Comparison of ENCODE assay signal across 16 cellular contexts in the genomic region with DNA sequence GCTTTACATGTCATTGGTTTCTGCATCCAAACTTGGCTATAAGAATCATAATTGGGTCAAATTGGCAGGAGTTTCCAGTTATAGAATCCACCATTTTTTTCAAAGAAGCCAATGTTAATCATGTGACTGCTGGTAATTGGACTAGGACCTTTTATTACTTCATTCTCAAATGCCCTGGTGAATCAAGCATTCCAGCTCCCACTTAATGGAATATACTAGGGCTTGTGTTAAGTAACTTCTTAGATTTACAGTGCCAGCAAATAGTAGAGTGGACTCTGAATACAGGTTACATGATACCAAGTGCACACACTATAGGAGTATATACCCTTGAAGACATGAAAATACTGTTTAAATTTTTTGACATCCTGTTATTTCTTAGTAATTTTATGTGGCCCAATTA.
DNase-seq lines count a peak whose midpoint lies in the region; ATAC-seq, FAIRE-seq and TF ChIP-seq lines count a peak whose summit lies in the region.
"Had no signal": no experiment of that assay in that cellular context is flagged by ENCODE, and none has a peak within 500 bp of the region (broad histone marks: within the 10 kb centered on the region; RNA-seq: fewer than 3 reads in every experiment).

No MANE protein-coding gene starts in this region.

- TF ChIP-seq POLR2A in erythroblast (IDR thresholded peaks at IDR 0.05; ENCODE audit: low read length), result no peak

- no peak for FAIRE-seq in small intestine (lab: Jason Lieb, UNC)
- FAIRE-seq: G401.6, H54 had no signal

- no peaks in the 10 kb centered on the region for H3K36me3 ChIP-seq in small intestine (ENCODE audit: control insufficient read depth in 2 of 2, insufficient read depth in 2 of 2, low read length in 2 of 2)

- no peaks in the 10 kb centered on the region for H3K9me3 ChIP-seq in small intestine (ENCODE audit: control insufficient read depth, low read depth)

- DNase-seq in HCEC 1CT (peak; percentile 14), SK-MEL-5 (ENCODE audit: low read depth, low spot score) (peak; percentile 20), fibroblast of peridontal ligament (ENCODE audit: extremely low read depth) (peak; percentile 52), small intestine (peak; percentile 16), NCI-H345 (lab: John Stamatoyannopoulos, UW) (no peak), erythroblast (lab: John Stamatoyannopoulos, UW) (no peak)
- DNase-seq: CD8-positive, alpha-beta memory T cell; DMS79 treated with DMSO at 0.1 percent for 48 hours; MM.1S; NCI-H1105; NCI-H1694; OCI-M1; SHP77 treated with DMSO at 0.1 percent for 48 hours had no signal

- in situ Hi-C loops in SK-MEL-5 (cut with HindIII; ENCODE audit: low pct_unique_long_range_greater_than_20kb, low sequenced_read_pairs), result no loop called here

- H3K27me3 ChIP-seq in small intestine (ENCODE audit: control insufficient read depth in 2 of 2, insufficient read depth in 2 of 2, low read length in 2 of 2), result no peaks in the 10 kb centered on the region

- no peak overlapping the region for H3K4me3 ChIP-seq in small intestine (ENCODE audit: low read depth in 1 of 2, low read length in 2 of 2)

- ATAC-seq in GM19452 (IDR thresholded peaks at IDR 0.05; ENCODE audit: unreplicated experiment), result no peak

- no peak overlapping the region for H3K27ac ChIP-seq in small intestine (ENCODE audit: low read depth in 1 of 2, low read length in 1 of 2)

- H3K4me1 ChIP-seq in small intestine (ENCODE audit: control insufficient read depth in 2 of 2, insufficient read depth in 1 of 2, low read depth in 1 of 2, low read length in 1 of 2), result no peaks in the 10 kb centered on the region

Comparison
In these comparisons a context has a peak if more than half of its experiments do, and no peak if none do; other contexts are left out.
1. DNase-seq: peak in HCEC 1CT (single experiment), SK-MEL-5 (single experiment), fibroblast of peridontal ligament (single experiment) and small intestine (single experiment); none in NCI-H345 (single experiment) and erythroblast (0 of 2).